In genomic region chr7:31954500-31954899, GRCh38 we compare ENCODE assay signal across 29 cellular contexts.
"Had no signal": no experiment of that assay in that cellular context is flagged by ENCODE, and none has a peak within 500 bp of the region (broad histone marks: within the 10 kb centered on the region; RNA-seq: fewer than 3 reads in every experiment).

No MANE protein-coding gene starts in this region.

- H3K36me3 ChIP-seq: neutrophil, pancreas, prostate gland, right atrium auricular region, spleen, suprapubic skin, tibial artery, transverse colon, upper lobe of right lung, uterus had no signal

- H3K4me3 ChIP-seq: pancreas, prostate gland, right atrium auricular region, skin epidermis, smooth muscle cell, spleen, suprapubic skin, testis, tibial artery, transverse colon, upper lobe of right lung, uterus had no signal

- DNase-seq: naive thymus-derived CD8-positive, alpha-beta T cell; nephron progenitor cell; nucleus accumbens; pancreas; retina; spleen; stimulated activated CD4-positive, alpha-beta T cell treated with anti-CD3 and anti-CD28 coated beads, Interleukin-12 subunit alpha, Interleukin-12 subunit beta, amount 100 ng/mL, for 4 hours; stimulated activated CD4-positive, alpha-beta T cell treated with anti-CD3 and anti-CD28 coated beads, Interleukin-1b, Interleukin-23, amount 100 ng/mL, for 48 hours; stimulated activated CD4-positive, alpha-beta T cell treated with anti-CD3 and anti-CD28 coated beads, Interleukin-4, amount 100 ng/mL, for 1 hour; stimulated activated CD4-positive, alpha-beta T cell treated with anti-CD3 and anti-CD28 coated beads, Interleukin-4, amount 100 ng/mL, for 4 hours; stimulated activated CD8-positive, alpha-beta memory T cell treated with anti-CD3 and anti-CD28 coated beads, Interleukin-4, amount 100 ng/mL, for 48 hours; stimulated activated naive CD4-positive, alpha-beta T cell; stimulated activated naive CD8-positive, alpha-beta T cell treated with anti-CD3 and anti-CD28 coated beads, Interleukin-15, amount 100 ng/mL, for 72 hours; stimulated activated naive CD8-positive, alpha-beta T cell treated with anti-CD3 and anti-CD28 coated beads, Interleukin-15, Interleukin-2, amounts not matched to agents 100 U/mL and 50 U/mL, for 24 hours; substantia nigra; testis; tibial artery; transverse colon; upper lobe of right lung; uterus had no signal

- H3K4me1 ChIP-seq: prostate gland, spleen, suprapubic skin, testis, transverse colon, upper lobe of right lung, uterus had no signal

- H3K27ac ChIP-seq: neutrophil, pancreas, prostate gland, right atrium auricular region, skin epidermis, spleen, suprapubic skin, testis, tibial artery, transverse colon, upper lobe of right lung, uterus had no signal

- ATAC-seq: naive thymus-derived CD8-positive, alpha-beta T cell; natural killer cell treated with Interleukin-12 subunit alpha and Interleukin-12 subunit beta and Interleukin-15 and Interleukin-18, amount 100 ng/mL, for 72 hours; pancreas; sciatic nerve; stimulated activated memory B cell treated with anti-CD40 and anti-IgM and Interleukin-4, amounts not matched to agents 10 μg/mL and 1 μg/mL and 100 μg/mL, for 72 hours; stimulated activated naive CD8-positive, alpha-beta T cell treated with anti-CD3 and anti-CD28 coated beads, Interleukin-15, amount 100 ng/mL, for 72 hours; stimulated activated naive CD8-positive, alpha-beta T cell treated with anti-CD3 and anti-CD28 coated beads, Interleukin-15, Interleukin-2, amounts not matched to agents 100 U/mL and 50 U/mL, for 24 hours; upper lobe of right lung had no signal

- H3K9me3 ChIP-seq: neutrophil, pancreas, prostate gland, right atrium auricular region, spleen, suprapubic skin, testis, tibial artery, transverse colon, upper lobe of right lung, uterus had no signal

- H3K4me2 ChIP-seq: smooth muscle cell had no signal

- H3K27me3 ChIP-seq: neutrophil, pancreas, right atrium auricular region, spleen, suprapubic skin, testis, tibial artery, transverse colon, upper lobe of right lung, uterus had no signal

- FAIRE-seq: pancreas had no signal
